Comparison of ENCODE assay signal across 2 cellular contexts in the genomic region with DNA sequence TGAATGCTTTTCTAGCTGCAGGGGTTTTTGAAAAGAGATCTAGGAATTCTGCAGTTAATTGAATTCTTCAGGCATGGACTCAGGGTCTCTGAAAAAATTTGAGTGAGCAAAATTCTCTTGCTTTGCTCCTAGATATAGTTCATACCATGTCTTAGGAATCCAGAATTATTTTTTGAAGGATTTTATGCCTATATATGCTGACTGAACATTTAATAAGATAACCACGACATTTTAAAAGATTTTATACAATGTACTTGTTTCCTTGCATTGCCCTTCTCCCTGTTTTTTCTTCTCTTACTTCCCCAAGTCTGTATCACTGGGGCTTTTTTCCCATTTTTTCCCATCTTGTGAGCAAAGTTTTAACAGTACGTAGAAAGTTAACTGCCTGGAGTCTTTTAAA.
TF ChIP-seq lines count a peak whose summit lies in the region.

No MANE protein-coding gene starts in this region.

TF ChIP-seq in HepG2, 621 proteins besides CTCF, POLR2A, EP300 and RAD21:
- no peak for TF ChIP-seq MAX (IDR thresholded peaks at IDR 0.05)
- no peak for TF ChIP-seq AKNA (CRISPR knock-in tag; IDR thresholded peaks at IDR 0.05; ENCODE audit: borderline replicate concordance)
- no peak for TF ChIP-seq ZNF24 (IDR thresholded peaks at IDR 0.05)
- peak; percentile 61 for TF ChIP-seq MAFF (IDR thresholded peaks at IDR 0.05; ENCODE audit: low read depth, low read length)
- TF ChIP-seq FOXC1 (CRISPR knock-in tag; IDR thresholded peaks at IDR 0.05; ENCODE audit: borderline replicate concordance), result no peak
- TF ChIP-seq ZNF292 (CRISPR knock-in tag; IDR thresholded peaks at IDR 0.05; ENCODE audit: borderline replicate concordance, low read depth), result no peak
- peak; percentile 50 to 61; a peak in 3 of 4 replicates for TF ChIP-seq MAFK (conservative IDR thresholded peaks at IDR 0.05 in 1 of 2, IDR thresholded peaks at IDR 0.05 in 1 of 2; ENCODE audit: low read length in 2 of 2)
- TF ChIP-seq SALL2 (CRISPR knock-in tag; IDR thresholded peaks at IDR 0.05), result no peak

TF ChIP-seq in K562, 482 proteins besides CTCF, POLR2A, EP300 and RAD21:
- TF ChIP-seq C11orf30 (IDR thresholded peaks at IDR 0.05; ENCODE audit: low read depth) (0 out of 2 replicates have a peak, but pooled peaks have one; percentile 42), BRF1 (IDR thresholded peaks at IDR 0.05; ENCODE audit: borderline replicate concordance, extremely low read depth, insufficient read length) (no peak), TAF15 (IDR thresholded peaks at IDR 0.05; ENCODE audit: low read depth, low read length) (no peak), HDAC1 (IDR thresholded peaks at IDR 0.05) (no peak), ZNF212 (CRISPR knock-in tag; IDR thresholded peaks at IDR 0.05) (no peak), ZNF316 (IDR thresholded peaks at IDR 0.05) (peak; percentile 75), NCOA4 (IDR thresholded peaks at IDR 0.05; ENCODE audit: partially characterized antibody) (no peak), ZNF408 (CRISPR knock-in tag; IDR thresholded peaks at IDR 0.05; ENCODE audit: low read depth) (no peak), E2F6 (IDR thresholded peaks at IDR 0.05; ENCODE audit: borderline replicate concordance in 1 of 2, extremely low read depth in 1 of 2, insufficient read depth in 1 of 2, insufficient read length in 1 of 2, low read depth in 1 of 2, low read length in 1 of 2, poor library complexity in 1 of 2, severe bottlenecking in 1 of 2) (no peak), MAFG (tag; conservative IDR thresholded peaks at IDR 0.05) (0 out of 2 replicates have a peak, but pooled peaks have one; percentile 21), ZBTB1 (CRISPR knock-in tag; IDR thresholded peaks at IDR 0.05; ENCODE audit: borderline replicate concordance, low read depth) (no peak), JUNB (CRISPR knock-in tag; conservative IDR thresholded peaks at IDR 0.05) (no peak), NFIC (IDR thresholded peaks at IDR 0.05) (no peak), MIER1 (IDR thresholded peaks at IDR 0.05; ENCODE audit: low read depth) (no peak)
- TF ChIP-seq, protein P1, sequence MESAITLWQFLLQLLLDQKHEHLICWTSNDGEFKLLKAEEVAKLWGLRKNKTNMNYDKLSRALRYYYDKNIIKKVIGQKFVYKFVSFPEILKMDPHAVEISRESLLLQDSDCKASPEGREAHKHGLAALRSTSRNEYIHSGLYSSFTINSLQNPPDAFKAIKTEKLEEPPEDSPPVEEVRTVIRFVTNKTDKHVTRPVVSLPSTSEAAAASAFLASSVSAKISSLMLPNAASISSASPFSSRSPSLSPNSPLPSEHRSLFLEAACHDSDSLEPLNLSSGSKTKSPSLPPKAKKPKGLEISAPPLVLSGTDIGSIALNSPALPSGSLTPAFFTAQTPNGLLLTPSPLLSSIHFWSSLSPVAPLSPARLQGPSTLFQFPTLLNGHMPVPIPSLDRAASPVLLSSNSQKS (CRISPR knock-in tag; IDR thresholded peaks at IDR 0.05), result no peak
- TF ChIP-seq, protein P2, sequence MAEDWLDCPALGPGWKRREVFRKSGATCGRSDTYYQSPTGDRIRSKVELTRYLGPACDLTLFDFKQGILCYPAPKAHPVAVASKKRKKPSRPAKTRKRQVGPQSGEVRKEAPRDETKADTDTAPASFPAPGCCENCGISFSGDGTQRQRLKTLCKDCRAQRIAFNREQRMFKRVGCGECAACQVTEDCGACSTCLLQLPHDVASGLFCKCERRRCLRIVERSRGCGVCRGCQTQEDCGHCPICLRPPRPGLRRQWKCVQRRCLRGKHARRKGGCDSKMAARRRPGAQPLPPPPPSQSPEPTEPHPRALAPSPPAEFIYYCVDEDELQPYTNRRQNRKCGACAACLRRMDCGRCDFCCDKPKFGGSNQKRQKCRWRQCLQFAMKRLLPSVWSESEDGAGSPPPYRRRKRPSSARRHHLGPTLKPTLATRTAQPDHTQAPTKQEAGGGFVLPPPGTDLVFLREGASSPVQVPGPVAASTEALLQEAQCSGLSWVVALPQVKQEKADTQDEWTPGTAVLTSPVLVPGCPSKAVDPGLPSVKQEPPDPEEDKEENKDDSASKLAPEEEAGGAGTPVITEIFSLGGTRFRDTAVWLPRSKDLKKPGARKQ (CRISPR knock-in tag; IDR thresholded peaks at IDR 0.05), result no peak
- TF ChIP-seq, protein P3, sequence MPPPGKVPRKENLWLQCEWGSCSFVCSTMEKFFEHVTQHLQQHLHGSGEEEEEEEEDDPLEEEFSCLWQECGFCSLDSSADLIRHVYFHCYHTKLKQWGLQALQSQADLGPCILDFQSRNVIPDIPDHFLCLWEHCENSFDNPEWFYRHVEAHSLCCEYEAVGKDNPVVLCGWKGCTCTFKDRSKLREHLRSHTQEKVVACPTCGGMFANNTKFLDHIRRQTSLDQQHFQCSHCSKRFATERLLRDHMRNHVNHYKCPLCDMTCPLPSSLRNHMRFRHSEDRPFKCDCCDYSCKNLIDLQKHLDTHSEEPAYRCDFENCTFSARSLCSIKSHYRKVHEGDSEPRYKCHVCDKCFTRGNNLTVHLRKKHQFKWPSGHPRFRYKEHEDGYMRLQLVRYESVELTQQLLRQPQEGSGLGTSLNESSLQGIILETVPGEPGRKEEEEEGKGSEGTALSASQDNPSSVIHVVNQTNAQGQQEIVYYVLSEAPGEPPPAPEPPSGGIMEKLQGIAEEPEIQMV (tag; conservative IDR thresholded peaks at IDR 0.05; ENCODE audit: low read depth), result no peak
